9 cellular contexts compared by ENCODE assay signal in the genomic region with DNA sequence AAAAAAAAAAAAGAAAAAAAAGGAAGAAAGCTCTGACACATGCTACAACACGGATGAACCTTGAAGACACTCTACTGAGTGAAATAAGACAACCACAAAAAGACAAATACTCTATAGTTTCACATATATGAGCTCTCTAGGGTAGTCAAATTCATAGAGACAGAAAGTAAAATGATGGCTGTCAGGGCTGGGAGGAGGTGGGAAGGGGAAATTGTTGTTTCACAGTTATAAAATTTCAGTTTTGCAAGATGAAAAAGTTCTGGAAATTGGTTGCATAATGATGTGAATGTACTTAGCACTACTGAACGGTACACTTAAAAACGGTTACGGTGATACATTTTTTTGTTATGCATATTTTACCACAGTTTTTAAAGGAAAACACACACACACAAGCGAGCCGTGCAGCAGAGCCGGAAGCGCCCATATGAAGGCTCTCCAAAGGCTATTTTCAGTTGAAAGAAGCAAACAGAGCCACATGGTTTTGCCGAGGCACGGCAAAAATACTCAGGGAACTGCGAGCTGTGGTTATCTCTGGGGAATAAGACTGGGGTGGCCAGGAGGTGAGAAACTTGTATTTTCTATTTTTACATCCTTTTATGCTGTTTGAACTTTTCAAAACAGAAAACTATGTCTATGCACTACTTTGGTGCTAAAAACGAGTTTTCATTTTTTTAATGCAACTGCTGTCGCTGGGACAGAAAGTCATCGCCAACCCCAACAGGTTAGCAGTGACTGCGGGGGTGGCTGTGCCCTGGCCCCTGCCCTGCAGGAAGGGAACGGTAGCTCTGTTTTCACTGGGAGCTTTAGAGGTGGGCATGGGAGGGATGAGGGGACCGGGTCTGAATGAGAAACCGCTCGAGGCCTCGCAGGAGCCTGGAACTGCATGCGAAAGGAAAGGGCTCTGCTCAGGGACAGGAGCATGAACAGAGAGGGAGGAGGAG.
DNase-seq lines count a peak whose midpoint lies in the region; ATAC-seq and TF ChIP-seq lines count a peak whose summit lies in the region.
"Had no signal": no experiment of that assay in that cellular context is flagged by ENCODE, and none has a peak within 500 bp of the region (broad histone marks: within the 10 kb centered on the region; RNA-seq: fewer than 3 reads in every experiment).

No MANE protein-coding gene starts in this region.

- no peak overlapping the region for H2AK5ac ChIP-seq in mesendoderm (ENCODE audit: low read length)

- H3K27me3 Mint-ChIP-seq in T-helper 17 cell = peaks cover 19% of the 10 kb centered on the region

- peak overlapping the region in 1 of 2 donors; percentile 79 for H3K27ac Mint-ChIP-seq in activated naive CD4-positive, alpha-beta T cell treated with anti-CD3 and anti-CD28 coated beads, Interleukin-2, amount 50 U/mL, for 72 hours
- no peak overlapping the region for H3K27ac Mint-ChIP-seq in T-helper 17 cell

- no peak overlapping the region for H3K4ac ChIP-seq in mesendoderm (ENCODE audit: low read depth, low read length)

- 65% methylated on average over 21 of the region's 21 CpGs for WGBS in suprapubic skin
- WGBS in mesendoderm (ENCODE audit: extremely low coverage, insufficient coverage, low lambda C conversion rate) = no CpG with 5 or more reads among the region's 21 CpGs

- peak in 1 of 2 donors; percentile 13 for DNase-seq in activated naive CD4-positive, alpha-beta T cell treated with anti-CD3 and anti-CD28 coated beads, Interleukin-2, amount 50 U/mL, for 72 hours (ENCODE audit: low spot score in 2 of 2)
- no peak for DNase-seq in activated naive CD4-positive, alpha-beta T cell treated with anti-CD3 and anti-CD28 coated beads, Interleukin-2, amount 50 U/mL, for 16 hours
- no peak for DNase-seq in T-helper 17 cell
- peak; percentile 14 to 34 for DNase-seq in suprapubic skin (ENCODE audit: low spot score in 2 of 2)
- no peak for DNase-seq in GM03348 (ENCODE audit: low spot score)
- DNase-seq in mesendoderm = no peak
- DNase-seq in SK-N-DZ (ENCODE audit: low spot score) = no peak
- DNase-seq: activated CD8-positive, alpha-beta memory T cell treated with anti-CD3 and anti-CD28 coated beads, Interleukin-2, amount 50 U/mL, for 48 hours had no signal

- H2BK15ac ChIP-seq in mesendoderm (replicated peaks; ENCODE audit: low read depth) = no peak overlapping the region

- H3K18ac ChIP-seq in mesendoderm (ENCODE audit: low read length) = no peak overlapping the region

- peak overlapping the region; percentile 61 for H3K4me3 Mint-ChIP-seq in T-helper 17 cell

- H3K9me3 Mint-ChIP-seq in activated naive CD4-positive, alpha-beta T cell treated with anti-CD3 and anti-CD28 coated beads, Interleukin-2, amount 50 U/mL, for 72 hours = no peaks in the 10 kb centered on the region

- no peaks in the 10 kb centered on the region for H3K36me3 Mint-ChIP-seq in activated naive CD4-positive, alpha-beta T cell treated with anti-CD3 and anti-CD28 coated beads, Interleukin-2, amount 50 U/mL, for 72 hours
- no peaks in the 10 kb centered on the region for H3K36me3 Mint-ChIP-seq in T-helper 17 cell (ENCODE audit: low read depth)

- no peaks in the 10 kb centered on the region for H3K4me1 ChIP-seq in suprapubic skin
- H3K4me1 ChIP-seq in mesendoderm (ENCODE audit: control insufficient read depth, low read depth, low read length) = no peaks in the 10 kb centered on the region

- no peak overlapping the region for H3K27ac ChIP-seq in suprapubic skin
- no peak overlapping the region for H3K27ac ChIP-seq in mesendoderm (ENCODE audit: low read depth, low read length)

- no peaks in the 10 kb centered on the region for H3K79me2 ChIP-seq in mesendoderm (ENCODE audit: control insufficient read depth, insufficient read depth, low read length)

- no peak overlapping the region for H3K4me2 ChIP-seq in mesendoderm (ENCODE audit: low read length)

- H2BK5ac ChIP-seq in mesendoderm (ENCODE audit: low read length) = no peak overlapping the region

- H3K9me3 ChIP-seq in T-helper 17 cell (ENCODE audit: control insufficient read depth, low read length, poor library complexity, severe bottlenecking) (no peaks in the 10 kb centered on the region), suprapubic skin (no peaks in the 10 kb centered on the region)

- no peak overlapping the region for H3K23ac ChIP-seq in mesendoderm (ENCODE audit: low read length)

- no peak for TF ChIP-seq POLR2A in suprapubic skin (IDR thresholded peaks at IDR 0.05)

- no peaks in the 10 kb centered on the region for H3K79me1 ChIP-seq in mesendoderm (ENCODE audit: low read length)

- H3K4me1 Mint-ChIP-seq in T-helper 17 cell = no peaks in the 10 kb centered on the region

- H3K27me3 ChIP-seq in suprapubic skin = no peaks in the 10 kb centered on the region
- H3K27me3 ChIP-seq in mesendoderm (ENCODE audit: insufficient read depth, low read length, poor library complexity) = no peaks in the 10 kb centered on the region

- no peak overlapping the region for H3K4me3 ChIP-seq in suprapubic skin
- H3K4me3 ChIP-seq in mesendoderm (ENCODE audit: low read length) = no peak overlapping the region

- no peak overlapping the region for H4K5ac ChIP-seq in mesendoderm (ENCODE audit: low read length)

- H2BK120ac ChIP-seq in mesendoderm (ENCODE audit: low read depth, low read length) = no peak overlapping the region

- H3K36me3 ChIP-seq in suprapubic skin = no peaks in the 10 kb centered on the region
- H3K36me3 ChIP-seq in mesendoderm (ENCODE audit: control insufficient read depth, insufficient read depth, low read length) = no peaks in the 10 kb centered on the region

- no peak overlapping the region for H3K9ac ChIP-seq in mesendoderm (ENCODE audit: low read length)

- TF ChIP-seq EP300 in suprapubic skin (IDR thresholded peaks at IDR 0.05) = no peak

- no peak for TF ChIP-seq CTCF in suprapubic skin (IDR thresholded peaks at IDR 0.05)

- no peak overlapping the region for H4K8ac ChIP-seq in mesendoderm (ENCODE audit: low read depth, low read length)

- ATAC-seq in activated naive CD4-positive, alpha-beta T cell treated with anti-CD3 and anti-CD28 coated beads, Interleukin-2, amount 50 U/mL, for 72 hours = peak; percentile 36 to 77
- ATAC-seq in HG03045 (IDR thresholded peaks at IDR 0.05; ENCODE audit: unreplicated experiment) = peak; percentile 58
- ATAC-seq in T-helper 17 cell = no peak

- no peak overlapping the region for H3K56ac ChIP-seq in mesendoderm (ENCODE audit: low read length)

Comparison
In these comparisons a context has a peak if more than half of its experiments do, and no peak if none do; other contexts are left out.
1. DNase-seq: peak in suprapubic skin (2 of 2); none in activated naive CD4-positive, alpha-beta T cell treated with anti-CD3 and anti-CD28 coated beads, Interleukin-2, amount 50 U/mL, for 16 hours (single experiment), T-helper 17 cell (0 of 3), GM03348 (single experiment), mesendoderm (single experiment) and SK-N-DZ (single experiment).